ENCODE assay signal across 9 cellular contexts in genomic region chr1:180156201-180156600, GRCh38. TPM values are rescaled to one million over a fixed set of nuclear protein-coding genes. Genes with fewer than 3 reads are reported as not detected.
A peak's percentile ranks its signal among the peaks of the same experiment; 100 is the strongest.
DNase-seq lines count a peak whose midpoint lies in the region; ATAC-seq, FAIRE-seq and TF ChIP-seq lines count a peak whose summit lies in the region.
"Had no signal": no experiment of that assay in that cellular context is flagged by ENCODE, and none has a peak within 500 bp of the region (broad histone marks: within the 10 kb centered on the region; RNA-seq: fewer than 3 reads in every experiment).

No MANE protein-coding gene starts in this region.

- TF ChIP-seq POLR2A in H1 (IDR thresholded peaks at IDR 0.05; ENCODE audit: control extremely low read depth in 1 of 2, low read depth in 2 of 2, low read length in 2 of 2) (no peak), ovary (IDR thresholded peaks at IDR 0.05) (no peak), GM18505 (IDR thresholded peaks at IDR 0.05; ENCODE audit: borderline replicate concordance, extremely low read depth, insufficient read depth, insufficient read length) (no peak)

- H3K27ac Mint-ChIP-seq in Calu3 (ENCODE audit: unreplicated experiment): peak overlapping the region; percentile 78

- H3K4me3 ChIP-seq in H1 (ENCODE audit: extremely low read depth in 1 of 4, insufficient read depth in 2 of 4, low read depth in 3 of 4, low read length in 4 of 4) (peak overlapping the region in 2 of 4 experiments; percentile 96 to 97; a peak in 4 of 8 replicates), ovary (peak overlapping the region; percentile 81)

- BruUV-seq in Calu3 (replicated peaks; lab: Mats Ljungman, UMichigan): no TSS peak

- H3K27ac ChIP-seq in H1 (ENCODE audit: low read depth, low read length) (no peak overlapping the region), ovary (no peak overlapping the region)

- DNase-seq in Calu3 (no peak), NOMO-1 treated with dmso at 0.1 percent for 144 hours (lab: John Stamatoyannopoulos, UW; ENCODE audit: unreplicated experiment) (peak; percentile 70), H1 (ENCODE audit: low read depth in 1 of 2, low spot score in 2 of 2) (no peak), ovary (no peak), DMS 273 treated with DMSO at 0.1 percent for 48 hours (lab: John Stamatoyannopoulos, UW) (no peak), 8988T (no peak), inferior parietal cortex (ENCODE audit: extremely low spot score) (no peak)
- DNase-seq: Kasumi-1 had no signal

- H3K9me3 ChIP-seq in H1 (ENCODE audit: insufficient read depth in 2 of 2, low read depth in 1 of 2, low read length in 1 of 2) (no peaks in the 10 kb centered on the region), ovary (no peaks in the 10 kb centered on the region)

- intact Hi-C loops in Calu3 (cut with micrococcal nuclease; ENCODE audit: unreplicated experiment) (loop anchor here (2.0 kb wide), 2 partner anchors 15 to 279 kb away; partner anchors contain the start of gene TOR1AIP2), ovary (cut with DNase I) (no loop called here)

- no peak overlapping the region for H3K23ac ChIP-seq in H1 (ENCODE audit: insufficient read length)

- FAIRE-seq in H1 (lab: Jason Lieb, UNC): no peak

- CTCF ChIA-PET in Calu3 (lab: Charles Lee) (interaction anchor here (2.5 to 6.5 kb wide), 2 partner anchors 13 to 22 kb away, joined by 8 to 89 read pairs; no protein-coding TSS in a partner anchor), H1 (lab: Charles Lee; ENCODE audit: partially characterized antibody) (interaction anchor here (4.1 to 8.1 kb wide), 2 partner anchors 11 to 24 kb away, joined by 37 to 108 read pairs; no protein-coding TSS in a partner anchor)

- no peak overlapping the region for H3K14ac ChIP-seq in H1 (ENCODE audit: insufficient read length)

- H4K5ac ChIP-seq in H1 (ENCODE audit: insufficient read length, low read depth, low read length): no peak overlapping the region

- no peak overlapping the region for H4K8ac ChIP-seq in H1 (ENCODE audit: extremely low read depth, insufficient read depth, low read length)

- no peak overlapping the region for H2BK20ac ChIP-seq in H1 (ENCODE audit: low read length)

- H2AFZ ChIP-seq in H1 (ENCODE audit: low read length): no peak overlapping the region

- TF ChIP-seq CTCF in Calu3 (IDR thresholded peaks at IDR 0.05; ENCODE audit: unreplicated experiment): no peak
- TF ChIP-seq CTCF in H1 (IDR thresholded peaks at IDR 0.05; ENCODE audit: control extremely low read depth in 1 of 3, insufficient read depth in 1 of 3, low read depth in 1 of 3, low read length in 3 of 3): no peak
- TF ChIP-seq CTCF in ovary (IDR thresholded peaks at IDR 0.05): no peak

- peaks cover 58% of the 10 kb centered on the region for H3K36me3 Mint-ChIP-seq in Calu3 (ENCODE audit: insufficient read depth, unreplicated experiment)

- peaks cover 16% of the 10 kb centered on the region for H3K79me1 ChIP-seq in H1 (ENCODE audit: low read depth, low read length)

- no peak overlapping the region for H2BK5ac ChIP-seq in H1 (ENCODE audit: low read depth, low read length)

- peak overlapping the region; percentile 58; the same call in 1 of the 2 replicates for H2AK5ac ChIP-seq in H1 (ENCODE audit: low read depth, low read length)

- TF ChIP-seq EP300 in H1 (IDR thresholded peaks at IDR 0.05; ENCODE audit: borderline replicate concordance in 1 of 2, low read depth in 2 of 2, low read length in 2 of 2): no peak
- TF ChIP-seq EP300 in ovary (IDR thresholded peaks at IDR 0.05): no peak

- no peak overlapping the region for H2BK12ac ChIP-seq in H1 (ENCODE audit: low read depth, low read length)

- H3K4me1 ChIP-seq in H1 (replicated peaks in 1 of 4; ENCODE audit: control insufficient read depth in 3 of 4, insufficient read depth in 4 of 4, low read length in 3 of 4) (peaks cover 1 to 11% (median 6%) of the 10 kb centered on the region in 4 experiments; a peak in 6 of 7 replicates), ovary (ENCODE audit: insufficient read depth) (peaks cover 16% of the 10 kb centered on the region)

- H3K23me2 ChIP-seq in H1 (ENCODE audit: low read depth, low read length): peaks cover 8% of the 10 kb centered on the region

- no peak overlapping the region for H3K56ac ChIP-seq in H1 (replicated peaks; ENCODE audit: insufficient read length, low read depth, low read length)

- H3K9me3 Mint-ChIP-seq in Calu3 (ENCODE audit: low read depth, unreplicated experiment): no peaks in the 10 kb centered on the region

- no peak overlapping the region for H3K9ac ChIP-seq in H1 (replicated peaks in 1 of 4; ENCODE audit: extremely low read depth in 1 of 4, low read depth in 3 of 4, low read length in 3 of 4)

- H3K4me3 Mint-ChIP-seq in Calu3 (ENCODE audit: low read depth, unreplicated experiment): peak overlapping the region; percentile 99

- H2BK120ac ChIP-seq in H1 (replicated peaks; ENCODE audit: low read depth, low read length): no peak overlapping the region

- POLR2A ChIA-PET in H1 (lab: Charles Lee; ENCODE audit: partially characterized antibody): interaction anchor here (1.0 to 4.2 kb wide), 2 partner anchors 11 to 23 kb away, joined by 3 to 36 read pairs; no protein-coding TSS in a partner anchor

- H4K20me1 ChIP-seq in H1 (replicated peaks in 1 of 2; ENCODE audit: control insufficient read depth in 1 of 2, insufficient read depth in 2 of 2, low read length in 2 of 2): peaks cover 10 to 13% of the 10 kb centered on the region in 2 experiments

- H3K4me1 Mint-ChIP-seq in Calu3 (ENCODE audit: low read depth, unreplicated experiment): peaks cover 71% of the 10 kb centered on the region

- H3K18ac ChIP-seq in H1 (ENCODE audit: extremely low read depth, low read length): no peak overlapping the region

- H2BK15ac ChIP-seq in H1 (ENCODE audit: low read length): no peak overlapping the region

- TF ChIP-seq RAD21 in H1 (IDR thresholded peaks at IDR 0.05 in 1 of 2, conservative IDR thresholded peaks at IDR 0.05 in 1 of 2; ENCODE audit: low read depth in 2 of 2, low read length in 2 of 2): no peak

- H3K4ac ChIP-seq in H1 (replicated peaks; ENCODE audit: insufficient read length, low read depth, low read length): no peak overlapping the region

- 86% methylated on average over 4 of the region's 4 CpGs; no CpG with 5 or more reads in 1 of the 2 experiments for WGBS in H1 (ENCODE audit: extremely low coverage in 1 of 2, insufficient coverage in 1 of 2, insufficient read length in 1 of 2, insufficient replicate concordance in 2 of 2, low coverage in 1 of 2, low lambda C conversion rate in 2 of 2, missing lambda C conversion rate in 1 of 2), 2 experiments
- 82 to 88% (median 85%) methylated on average over 4 of the region's 4 CpGs for WGBS in ovary, 3 donors

- H3K27me3 ChIP-seq in H1 (replicated peaks in 1 of 4; ENCODE audit: control insufficient read depth in 3 of 4, extremely low read depth in 1 of 4, insufficient read depth in 3 of 4, low read length in 3 of 4) (peaks cover 0 to 15% (median 8%) of the 10 kb centered on the region in 4 experiments; a peak in 6 of 7 replicates), ovary (no peaks in the 10 kb centered on the region)

- H3K79me2 ChIP-seq in H1 (ENCODE audit: control insufficient read depth in 1 of 2, insufficient read depth in 2 of 2, low read length in 2 of 2): peaks cover 5 to 44% of the 10 kb centered on the region in 2 experiments; a peak in 3 of 4 replicates

- H3K36me3 ChIP-seq in H1 (ENCODE audit: control insufficient read depth in 2 of 4, insufficient read depth in 4 of 4, low read length in 3 of 4): no peaks in the 10 kb centered on the region
- no peaks in the 10 kb centered on the region for H3K36me3 ChIP-seq in ovary

- H3K4me2 ChIP-seq in H1 (ENCODE audit: insufficient read depth in 1 of 2, low read depth in 2 of 2, low read length in 2 of 2): peak overlapping the region; percentile 80 to 91; a peak in 3 of 4 replicates

- no peak overlapping the region for H4K91ac ChIP-seq in H1 (replicated peaks; ENCODE audit: insufficient read length, low read length)

- ATAC-seq in GM18505 (IDR thresholded peaks at IDR 0.05; ENCODE audit: unreplicated experiment): no peak

- H3K27me3 Mint-ChIP-seq in Calu3 (ENCODE audit: unreplicated experiment): no peaks in the 10 kb centered on the region

TF ChIP-seq in H1, 55 proteins besides CTCF, POLR2A, EP300 and RAD21 (continues in another document):
- TF ChIP-seq EZH2 (IDR thresholded peaks at IDR 0.05; ENCODE audit: low read depth, low read length, severe bottlenecking) (no peak), SRF (IDR thresholded peaks at IDR 0.05; ENCODE audit: low read depth, low read length) (no peak), JUN (IDR thresholded peaks at IDR 0.05; ENCODE audit: low read depth, low read length) (no peak), EGR1 (IDR thresholded peaks at IDR 0.05; ENCODE audit: borderline replicate concordance, low read depth, low read length) (no peak), CREB1 (IDR thresholded peaks at IDR 0.05) (no peak), SAP30 (IDR thresholded peaks at IDR 0.05; ENCODE audit: insufficient read depth, insufficient replicate concordance, low read length) (no peak)

RNA-seq across cellular contexts. Expression of gene QSOX1, which starts 1.5 kb away (rescaled TPM):
- total RNA-seq in Calu3 (2022) (462 and 505 TPM in 2 replicates), ovary (100 to 1,000 TPM in 6 of 7 donors, 10 to 100 TPM in 1; 57.8 to 475 (median 229) TPM)
- total RNA-seq in H1 (2021; fragmentation: NEBNext Ultra II Directional; extraction: Animal tissue kit (Norgen Biotek cat#: 25700)): 120 and 123 TPM in 2 replicates
- polyA plus RNA-seq in H1 (2011; rRNA removed) (97.7 and 138 TPM in 2 replicates), ovary (100 to 1,000 TPM in 1 of 2 donors, 10 to 100 TPM in 1; 100.0 to 137 TPM)
- 101 TPM for polyA plus RNA-seq in H1 (2011; cell fraction: cytosol; rRNA removed)
- polyA plus RNA-seq in H1 (2011; cell fraction: nucleus; rRNA removed): 141 TPM
- 63.7 to 113 TPM (median 105 TPM) in 4 replicates for polyA plus RNA-seq in H1 (2012, experiment 1 of 2)
- 94.8 TPM for polyA plus RNA-seq in H1 (2012, experiment 2 of 2)
- 126 TPM for polyA plus RNA-seq in H1 (2013, experiment 1 of 2)
- 114 TPM for polyA plus RNA-seq in H1 (2013, experiment 2 of 2)
- polyA minus RNA-seq in H1 (2011; rRNA and poly(A)+ RNA removed): 49.7 and 53.7 TPM in 2 replicates
- 40.4 TPM for polyA minus RNA-seq in H1 (2011; cell fraction: cytosol; rRNA and poly(A)+ RNA removed)
- 28.9 TPM for polyA minus RNA-seq in H1 (2011; cell fraction: nucleus; rRNA and poly(A)+ RNA removed)
